Comparison of ENCODE assay signal across 18 cellular contexts in genomic region chr7:55083206-55083605, GRCh38.
DNase-seq lines count a peak whose midpoint lies in the region; ATAC-seq and TF ChIP-seq lines count a peak whose summit lies in the region.
"Had no signal": no experiment of that assay in that cellular context is flagged by ENCODE, and none has a peak within 500 bp of the region (broad histone marks: within the 10 kb centered on the region; RNA-seq: fewer than 3 reads in every experiment).

No MANE protein-coding gene starts in this region.

- H2BK120ac ChIP-seq in mesenchymal stem cell (ENCODE audit: low read depth, low read length), result no peak overlapping the region

- no peak overlapping the region for H3K9ac ChIP-seq in mesenchymal stem cell (ENCODE audit: low read length)
- H3K9ac ChIP-seq: BLaER1 treated with 17β-estradiol and CSF1 and Interleukin-3, amounts not matched to agents 10 nM and 100 nM had no signal

- H3K36me3 ChIP-seq in RWPE2 (ENCODE audit: low read depth), result peaks cover 93% of the 10 kb centered on the region
- H3K36me3 ChIP-seq in esophagus muscularis mucosa, result no peaks in the 10 kb centered on the region
- peaks cover 10 to 25% of the 10 kb centered on the region in 2 experiments for H3K36me3 ChIP-seq in mesenchymal stem cell (ENCODE audit: control insufficient read depth in 1 of 2, insufficient read depth in 2 of 2, low read depth in 1 of 2, low read length in 2 of 2)
- H3K36me3 ChIP-seq: BLaER1 treated with 17β-estradiol and CSF1 and Interleukin-3, amounts not matched to agents 10 nM and 100 nM had no signal

- no peak overlapping the region for H3K14ac ChIP-seq in mesenchymal stem cell (ENCODE audit: low read length in 2 of 2)

- peak overlapping the region in 1 of 2 experiments; percentile 59 for H3K4ac ChIP-seq in mesenchymal stem cell (ENCODE audit: low read depth in 1 of 2, low read length in 2 of 2)

- H3K4me1 ChIP-seq in RWPE2 (ENCODE audit: insufficient read depth, poor library complexity, severe bottlenecking) (peaks cover 51% of the 10 kb centered on the region), esophagus muscularis mucosa (peaks cover 50 to 94% (median 91%) of the 10 kb centered on the region in 4 donors), mesenchymal stem cell (ENCODE audit: control insufficient read depth, insufficient read depth, low read depth, low read length) (peaks cover 46% of the 10 kb centered on the region)

- no peak overlapping the region for H2BK12ac ChIP-seq in mesenchymal stem cell (ENCODE audit: low read length in 2 of 2)

- H2BK5ac ChIP-seq in mesenchymal stem cell (ENCODE audit: low read depth, low read length, poor library complexity, severe bottlenecking), result no peak overlapping the region

- peak; percentile 41 for DNase-seq in AG10803 (ENCODE audit: low read depth)
- no peak for DNase-seq in RWPE2 (ENCODE audit: low spot score)
- DNase-seq in esophagus muscularis mucosa (ENCODE audit: extremely low spot score), result no peak
- peak; percentile 83 for DNase-seq in mesenchymal stem cell
- no peak for DNase-seq in stimulated activated CD4-positive, alpha-beta T cell treated with anti-CD3 and anti-CD28 coated beads, Interleukin-2, amount 100 ng/mL, for 48 hours
- DNase-seq in HT-29 (ENCODE audit: low spot score), result no peak
- no peak for DNase-seq in NCI-H187 (lab: John Stamatoyannopoulos, UW)
- DNase-seq: DMS 273 treated with DMSO at 0.1 percent for 48 hours, GF-D8, HFFc6, MM.1S, NCI-H1092 treated with DMSO at 0.1 percent for 48 hours, NCI-H1694, NCI-H345, NCI-H526 treated with DMSO at 0.1 percent for 48 hours, OCI-M1 had no signal

- no peak overlapping the region for H4K91ac ChIP-seq in mesenchymal stem cell (ENCODE audit: low read length)

- H2AFZ ChIP-seq in mesenchymal stem cell (ENCODE audit: low read depth, low read length), result no peak overlapping the region

- TF ChIP-seq POLR2A in esophagus muscularis mucosa (IDR thresholded peaks at IDR 0.05; ENCODE audit: low read depth), result no peak

- TF ChIP-seq CTCF in AG10803 (conservative IDR thresholded peaks at IDR 0.05; ENCODE audit: low read length), result no peak
- TF ChIP-seq CTCF in RWPE2 (IDR thresholded peaks at IDR 0.05; ENCODE audit: poor library complexity, severe bottlenecking), result no peak
- no peak for TF ChIP-seq CTCF in esophagus muscularis mucosa (IDR thresholded peaks at IDR 0.05)

- H3K4me2 ChIP-seq in mesenchymal stem cell (ENCODE audit: low read length, poor library complexity, severe bottlenecking), result no peak overlapping the region
- H3K4me2 ChIP-seq: BLaER1 treated with 17β-estradiol and CSF1 and Interleukin-3, amounts not matched to agents 10 nM and 100 nM had no signal

- H3K9me3 ChIP-seq in RWPE2 (ENCODE audit: severe bottlenecking) (no peaks in the 10 kb centered on the region), esophagus muscularis mucosa (no peaks in the 10 kb centered on the region), mesenchymal stem cell (ENCODE audit: control insufficient read depth, low read length) (no peaks in the 10 kb centered on the region)
- H3K9me3 ChIP-seq: BLaER1 treated with 17β-estradiol and CSF1 and Interleukin-3, amounts not matched to agents 10 nM and 100 nM had no signal

- TF ChIP-seq EP300 in esophagus muscularis mucosa (IDR thresholded peaks at IDR 0.05), result no peak

- WGBS in esophagus muscularis mucosa, result 88% methylated on average over 7 of the region's 7 CpGs
- 89% methylated on average over 7 of the region's 7 CpGs for WGBS in mesenchymal stem cell

- peak overlapping the region; percentile 61 for H3K27ac ChIP-seq in RWPE2 (ENCODE audit: poor library complexity, severe bottlenecking)
- peak overlapping the region; percentile 9 to 87 (median 75) for H3K27ac ChIP-seq in esophagus muscularis mucosa (replicated peaks in 1 of 4)
- H3K27ac ChIP-seq in mesenchymal stem cell (ENCODE audit: low read length, poor library complexity, severe bottlenecking), result no peak overlapping the region
- H3K27ac ChIP-seq: BLaER1 treated with 17β-estradiol and CSF1 and Interleukin-3, amounts not matched to agents 10 nM and 100 nM had no signal

- no peak overlapping the region for H3K23ac ChIP-seq in mesenchymal stem cell (ENCODE audit: low read length in 2 of 2)

- no peak overlapping the region for H2BK15ac ChIP-seq in mesenchymal stem cell (ENCODE audit: low read depth, poor library complexity, severe bottlenecking)

- no peak overlapping the region for H3K18ac ChIP-seq in mesenchymal stem cell (ENCODE audit: low read depth in 1 of 2, low read length in 2 of 2)

- peaks cover 26% of the 10 kb centered on the region for H3K79me1 ChIP-seq in mesenchymal stem cell (replicated peaks; ENCODE audit: low read length, poor library complexity, severe bottlenecking)

- intact Hi-C loops in esophagus muscularis mucosa (cut with DNase I), result no loop called here

- no peak for ATAC-seq in RWPE2 (ENCODE audit: low read depth)
- no peak for ATAC-seq in HG03108 (IDR thresholded peaks at IDR 0.05; ENCODE audit: unreplicated experiment)

- no peak overlapping the region for H4K8ac ChIP-seq in mesenchymal stem cell (ENCODE audit: low read length)

- H2AK5ac ChIP-seq in mesenchymal stem cell (ENCODE audit: low read length, severe bottlenecking), result peak overlapping the region; percentile 35

- H3K27me3 ChIP-seq in RWPE2 (ENCODE audit: insufficient read depth, poor library complexity, severe bottlenecking) (no peaks in the 10 kb centered on the region), esophagus muscularis mucosa (no peaks in the 10 kb centered on the region), mesenchymal stem cell (ENCODE audit: control insufficient read depth in 1 of 2, insufficient read depth in 1 of 2, low read length in 2 of 2) (no peaks in the 10 kb centered on the region)

- H3K4me3 ChIP-seq in AG10803 (ENCODE audit: low read length) (no peak overlapping the region), RWPE2 (ENCODE audit: severe bottlenecking) (no peak overlapping the region), esophagus muscularis mucosa (no peak overlapping the region), mesenchymal stem cell (ENCODE audit: insufficient read depth in 1 of 2, low read depth in 1 of 2, low read length in 2 of 2) (no peak overlapping the region)
- H3K4me3 ChIP-seq: BLaER1 treated with 17β-estradiol and CSF1 and Interleukin-3, amounts not matched to agents 10 nM and 100 nM had no signal

Comparison
In these comparisons a context has a peak if more than half of its experiments do, and no peak if none do; other contexts are left out.
1. DNase-seq: peak in AG10803 (single experiment) and mesenchymal stem cell (single experiment); none in RWPE2 (single experiment), esophagus muscularis mucosa (single experiment), stimulated activated CD4-positive, alpha-beta T cell treated with anti-CD3 and anti-CD28 coated beads, Interleukin-2, amount 100 ng/mL, for 48 hours (0 of 2), HT-29 (single experiment) and NCI-H187 (0 of 2).